ENCODE assay signal across 17 cellular contexts in the genomic region with DNA sequence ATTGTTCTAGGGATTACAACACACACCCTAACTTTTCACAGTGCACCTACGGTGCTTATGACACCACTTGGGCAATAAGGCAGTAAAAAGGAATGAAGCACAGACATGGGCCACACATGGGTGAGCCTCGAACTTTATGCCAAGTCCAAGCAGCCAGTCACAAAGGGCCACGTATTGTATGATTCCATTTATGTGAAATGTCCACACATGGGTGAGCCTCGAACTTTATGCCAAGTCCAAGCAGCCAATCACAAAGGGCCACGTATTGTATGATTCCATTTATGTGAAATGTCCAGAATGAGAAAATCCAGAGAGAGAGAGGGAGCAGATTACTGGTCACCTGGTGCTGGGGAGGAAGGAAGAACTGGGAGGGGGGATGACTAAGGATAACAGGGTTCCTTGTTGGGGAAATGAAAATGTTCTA. TPM values are rescaled to one million over a fixed set of nuclear protein-coding genes. Genes with fewer than 3 reads are reported as not detected.
DNase-seq lines count a peak whose midpoint lies in the region; ATAC-seq and TF ChIP-seq lines count a peak whose summit lies in the region.
"Had no signal": no experiment of that assay in that cellular context is flagged by ENCODE, and none has a peak within 500 bp of the region (broad histone marks: within the 10 kb centered on the region; RNA-seq: fewer than 3 reads in every experiment).

No MANE protein-coding gene starts in this region.

- no peak overlapping the region for H3K4me3 Mint-ChIP-seq in MCF 10A (ENCODE audit: unreplicated experiment)
- H3K4me3 Mint-ChIP-seq in type B pancreatic cell = no peak overlapping the region
- H3K4me3 Mint-ChIP-seq: H9 had no signal

- in situ Hi-C loops in transverse colon (cut with MboI; ENCODE audit: low pct_ligation_motif_present in 1 of 4, low pct_unique_long_range_greater_than_20kb in 1 of 4, low sequenced_read_pairs in 3 of 4) = loop anchor here in 3 of 4 donors (25.0 kb wide), 2 partner anchors 105 to 405 kb away; a partner anchor contains a TSS

- H3K4me3 ChIP-seq in breast epithelium (no peak overlapping the region), transverse colon (no peak overlapping the region)
- H3K4me3 ChIP-seq: Peyer's patch had no signal

- H3K36me3 ChIP-seq in breast epithelium (no peaks in the 10 kb centered on the region), transverse colon (no peaks in the 10 kb centered on the region)
- H3K36me3 ChIP-seq: Peyer's patch had no signal

- CTCF ChIA-PET in MCF 10A (lab: Yijun Ruan, JAX) = interaction anchor here (0.5 to 0.7 kb wide), 2 partner anchors 11 to 413 kb away, joined by 3 to 4 read pairs; no protein-coding TSS in a partner anchor

- H3K9me3 ChIP-seq in breast epithelium (no peaks in the 10 kb centered on the region), transverse colon (no peaks in the 10 kb centered on the region)
- H3K9me3 ChIP-seq: Peyer's patch, SK-N-SH had no signal

- no peak for TF ChIP-seq EP300 in transverse colon (IDR thresholded peaks at IDR 0.05; ENCODE audit: low read depth)

- H3K9me3 Mint-ChIP-seq in MCF 10A (ENCODE audit: unreplicated experiment) (no peaks in the 10 kb centered on the region), type B pancreatic cell (no peaks in the 10 kb centered on the region)
- H3K9me3 Mint-ChIP-seq: H9 had no signal

- no peaks in the 10 kb centered on the region for H3K27me3 ChIP-seq in breast epithelium
- H3K27me3 ChIP-seq in transverse colon = peaks cover 2% of the 10 kb centered on the region
- H3K27me3 ChIP-seq: Peyer's patch had no signal

- H3K4me1 Mint-ChIP-seq in MCF 10A (ENCODE audit: insufficient read depth, unreplicated experiment) = peaks cover 18% of the 10 kb centered on the region
- H3K4me1 Mint-ChIP-seq in type B pancreatic cell (ENCODE audit: unreplicated experiment) = peaks cover 31% of the 10 kb centered on the region

- peak overlapping the region; percentile 76 for H3K27ac Mint-ChIP-seq in MCF 10A (ENCODE audit: low read depth, unreplicated experiment)
- H3K27ac Mint-ChIP-seq in type B pancreatic cell = no peak overlapping the region
- H3K27ac Mint-ChIP-seq: H9 had no signal

- peak; percentile 79 for DNase-seq in MCF 10A (ENCODE audit: unreplicated experiment)
- DNase-seq in breast epithelium (ENCODE audit: low spot score in 2 of 2) = no peak
- peak; percentile 18 for DNase-seq in MV-4-11 (lab: John Stamatoyannopoulos, UW)
- peak; percentile 25 for DNase-seq in transverse colon
- no peak for DNase-seq in NCI-H1930 (lab: John Stamatoyannopoulos, UW)
- DNase-seq in NCI-H2171 (lab: John Stamatoyannopoulos, UW) = no peak
- DNase-seq in type B pancreatic cell (ENCODE audit: extremely low spot score, unreplicated experiment) = no peak
- DNase-seq: COR-L47, H9, IMR-90, NCI-H1436 treated with DMSO at 0.1 percent for 48 hours, NCI-H2081 treated with DMSO at 0.1 percent for 48 hours, NCI-H524, Peyer's patch, SHP77, SK-N-SH had no signal

- intact Hi-C loops in MCF 10A (cut with micrococcal nuclease) (loop anchor here (10.0 kb wide), 1 partner anchor 233 kb away; no protein-coding TSS in a partner anchor), breast epithelium (cut with DNase I; ENCODE audit: low total_unique reads) (no loop called here), transverse colon (cut with DNase I; ENCODE audit: low total_unique reads) (no loop called here)

- BruUV-seq in MCF 10A (replicated peaks; lab: Mats Ljungman, UMichigan) = no TSS peak

- H3K27ac ChIP-seq in breast epithelium (no peak overlapping the region), transverse colon (no peak overlapping the region)
- H3K27ac ChIP-seq: Peyer's patch had no signal

- TF ChIP-seq CTCF in MCF 10A (IDR thresholded peaks at IDR 0.05; ENCODE audit: unreplicated experiment) (no peak), breast epithelium (IDR thresholded peaks at IDR 0.05) (no peak), transverse colon (IDR thresholded peaks at IDR 0.05) (no peak), type B pancreatic cell (conservative IDR thresholded peaks at IDR 0.05) (no peak)

- peaks cover 6% of the 10 kb centered on the region for H3K36me3 Mint-ChIP-seq in MCF 10A (ENCODE audit: insufficient read depth, unreplicated experiment)
- no peaks in the 10 kb centered on the region for H3K36me3 Mint-ChIP-seq in type B pancreatic cell

- ATAC-seq in esophagus mucosa = peak; percentile 48

- POLR2A ChIA-PET in MCF 10A (lab: Yijun Ruan, JAX) = no interaction called here

- TF ChIP-seq POLR2A in breast epithelium (IDR thresholded peaks at IDR 0.05) (no peak), transverse colon (IDR thresholded peaks at IDR 0.05) (no peak)

- 56% methylated on average over 3 to 5 of the region's 5 CpGs for WGBS in transverse colon (ENCODE audit: low coverage in 1 of 2), 2 donors

- H3K4me1 ChIP-seq in breast epithelium (no peaks in the 10 kb centered on the region), transverse colon (no peaks in the 10 kb centered on the region)

- H3K27me3 Mint-ChIP-seq in MCF 10A (ENCODE audit: insufficient read depth, unreplicated experiment) = no peaks in the 10 kb centered on the region
- no peaks in the 10 kb centered on the region for H3K27me3 Mint-ChIP-seq in type B pancreatic cell

RNA-seq across cellular contexts. Expression of a gene that starts 22.2 kb away (rescaled TPM):
- total RNA-seq in MCF 10A (2022) (5.8 and 6.6 TPM in 2 replicates), breast epithelium (1 to 10 TPM in 1 of 3 donors, under 1 TPM in 2; 0.16 to 1.6 (median 0.33) TPM), esophagus mucosa (11.0 TPM), transverse colon (1 to 10 TPM in 2 of 4 donors, not detected in 2; 2.3 to 2.9 TPM), type B pancreatic cell (ENCODE audit: low replicate concordance) (30.0 and 41.3 TPM in 2 replicates)

Comparison
In these comparisons a context has a peak if more than half of its experiments do, and no peak if none do; other contexts are left out.
1. DNase-seq: peak in MCF 10A (single experiment), MV-4-11 (single experiment) and transverse colon (single experiment); none in breast epithelium (0 of 2), NCI-H1930 (0 of 2), NCI-H2171 (single experiment) and type B pancreatic cell (single experiment).